Comparison of ENCODE assay signal across 14 cellular contexts in genomic region chr10:33260403-33261239, GRCh38.
DNase-seq lines count a peak whose midpoint lies in the region; ATAC-seq, FAIRE-seq and TF ChIP-seq lines count a peak whose summit lies in the region.
"Had no signal": no experiment of that assay in that cellular context is flagged by ENCODE, and none has a peak within 500 bp of the region (broad histone marks: within the 10 kb centered on the region; RNA-seq: fewer than 3 reads in every experiment).

No MANE protein-coding gene starts in this region.

- H3K9ac ChIP-seq in liver (ENCODE audit: low read depth in 1 of 2, low read length in 2 of 2) = no peak overlapping the region
- H3K9ac ChIP-seq in HepG2 (ENCODE audit: insufficient read depth, low read depth, low read length) = no peak overlapping the region

- in situ Hi-C loops in HepG2 (cut with HindIII; ENCODE audit: extremely low pct_ligation_motif_present, low pct_unique_long_range_greater_than_20kb) = no loop called here

- no TSS peak for BruUV-seq in HepG2 (replicated peaks; lab: Mats Ljungman, UMichigan)

- POLR2A ChIA-PET in HepG2 (lab: Yijun Ruan, JAX) = interaction anchor here (1.2 kb wide), 1 partner anchor 19 kb away, joined by 6 read pairs; no protein-coding TSS in a partner anchor

- no peak for ATAC-seq in HepG2
- ATAC-seq: activated naive CD8-positive, alpha-beta T cell treated with anti-CD3 and anti-CD28 coated beads, Interleukin-2, amount 50 U/mL, for 24 hours had no signal

- H2AFZ ChIP-seq in HepG2 (ENCODE audit: low read length) = no peak overlapping the region

- peak overlapping the region; percentile 30 to 58 for H3K27ac ChIP-seq in liver (ENCODE audit: low read depth in 1 of 2, low read length in 2 of 2)
- no peak overlapping the region for H3K27ac ChIP-seq in HepG2 (ENCODE audit: extremely low read length, insufficient read depth, low read length)
- no peak overlapping the region for H3K27ac ChIP-seq in small intestine (ENCODE audit: low read depth in 1 of 2, low read length in 1 of 2)
- H3K27ac ChIP-seq: right atrium auricular region had no signal

- no peaks in the 10 kb centered on the region for H4K20me1 ChIP-seq in HepG2 (ENCODE audit: insufficient read depth, low read length)

- no peak for TF ChIP-seq POLR2A in HepG2 (IDR thresholded peaks at IDR 0.05; ENCODE audit: insufficient read depth in 1 of 2, low read depth in 2 of 2, low read length in 2 of 2)

- intact Hi-C loops in HepG2 (cut with micrococcal nuclease; ENCODE audit: unreplicated experiment) = no loop called here

- FAIRE-seq in HepG2 (lab: Jason Lieb, UNC) (no peak), urothelium cell line (lab: Jason Lieb, UNC) (peak; percentile 42), small intestine (lab: Jason Lieb, UNC) (no peak)

- peaks cover 0 to 6% (median 2%) of the 10 kb centered on the region in 4 donors for H3K36me3 ChIP-seq in liver (ENCODE audit: control insufficient read depth in 4 of 4, insufficient read depth in 3 of 4, low read depth in 1 of 4, low read length in 3 of 4)
- no peaks in the 10 kb centered on the region for H3K36me3 ChIP-seq in HepG2 (replicated peaks in 1 of 2; ENCODE audit: control insufficient read depth in 1 of 2, insufficient read depth in 2 of 2, low read length in 2 of 2)
- no peaks in the 10 kb centered on the region for H3K36me3 ChIP-seq in small intestine (ENCODE audit: control insufficient read depth in 2 of 2, insufficient read depth in 2 of 2, low read length in 2 of 2)

- no peaks in the 10 kb centered on the region for H3K79me2 ChIP-seq in HepG2 (ENCODE audit: insufficient read depth, low read length)

- TF ChIP-seq CTCF in liver (IDR thresholded peaks at IDR 0.05; ENCODE audit: low read depth, low read length, missing input control) (no peak), HepG2 (CRISPR knock-in tag; IDR thresholded peaks at IDR 0.05) (no peak), GM20000 (IDR thresholded peaks at IDR 0.05; ENCODE audit: extremely low read depth, missing control alignments) (no peak)

- TF ChIP-seq EP300 in HepG2 (IDR thresholded peaks at IDR 0.05; ENCODE audit: low read depth in 2 of 2, low read length in 2 of 2) (no peak), HepG2 (CRISPR knock-in tag; IDR thresholded peaks at IDR 0.05; ENCODE audit: borderline replicate concordance) (no peak)

- H3K4me1 ChIP-seq in liver (ENCODE audit: control insufficient read depth in 4 of 4, insufficient read depth in 4 of 4, low read length in 3 of 4) = peaks cover 4 to 31% (median 13%) of the 10 kb centered on the region in 4 donors
- H3K4me1 ChIP-seq in HepG2 (ENCODE audit: insufficient read depth, low read length) = peaks cover 78% of the 10 kb centered on the region
- H3K4me1 ChIP-seq in small intestine (ENCODE audit: control insufficient read depth in 2 of 2, insufficient read depth in 1 of 2, low read depth in 1 of 2, low read length in 1 of 2) = peaks cover 3 to 5% of the 10 kb centered on the region in 2 donors

- no peak for DNase-seq in HepG2 (ENCODE audit: low spot score)
- DNase-seq in NCI-H2227 treated with DMSO at 0.1 percent for 48 hours (lab: John Stamatoyannopoulos, UW) = peak; percentile 10
- DNase-seq in fibroblast of peridontal ligament (ENCODE audit: extremely low read depth) = peak; percentile 47
- DNase-seq in urothelium cell line (ENCODE audit: low spot score) = no peak
- no peak for DNase-seq in small intestine
- DNase-seq in activated T-cell treated with anti-CD3 and anti-CD28 coated beads, Interleukin-2, amount 50 U/mL, for 1 hour = no peak
- DNase-seq in GM20000 (ENCODE audit: low spot score) = no peak
- DNase-seq: activated CD4-positive, alpha-beta T cell treated with anti-CD3 and anti-CD28 coated beads for 4 hours; activated naive CD8-positive, alpha-beta T cell treated with anti-CD3 and anti-CD28 coated beads, Interleukin-2, amount 50 U/mL, for 24 hours; KG1; nucleus accumbens; testis had no signal

- H3K27me3 ChIP-seq in liver (ENCODE audit: control insufficient read depth in 4 of 4, insufficient read depth in 4 of 4, low read length in 3 of 4) = no peaks in the 10 kb centered on the region
- no peaks in the 10 kb centered on the region for H3K27me3 ChIP-seq in HepG2 (ENCODE audit: control insufficient read depth in 1 of 2, insufficient read depth in 2 of 2, low read length in 2 of 2)
- no peaks in the 10 kb centered on the region for H3K27me3 ChIP-seq in small intestine (ENCODE audit: control insufficient read depth in 2 of 2, insufficient read depth in 2 of 2, low read length in 2 of 2)
- H3K27me3 ChIP-seq: right atrium auricular region, testis had no signal

- no peak overlapping the region for H3K4me3 ChIP-seq in liver (ENCODE audit: low read depth in 1 of 3, low read length in 3 of 3)
- H3K4me3 ChIP-seq in HepG2 (replicated peaks in 1 of 3; ENCODE audit: insufficient read depth in 1 of 3, low read depth in 2 of 3, low read length in 3 of 3) = no peak overlapping the region
- no peak overlapping the region for H3K4me3 ChIP-seq in small intestine (ENCODE audit: low read depth in 1 of 2, low read length in 2 of 2)
- H3K4me3 ChIP-seq: right atrium auricular region, testis had no signal

- H3K9me3 ChIP-seq in liver (ENCODE audit: control insufficient read depth in 4 of 4, low read length in 3 of 4) = no peaks in the 10 kb centered on the region
- no peaks in the 10 kb centered on the region for H3K9me3 ChIP-seq in HepG2 (ENCODE audit: low read length)
- no peaks in the 10 kb centered on the region for H3K9me3 ChIP-seq in small intestine (ENCODE audit: control insufficient read depth, low read depth)
- H3K9me3 ChIP-seq: right atrium auricular region, testis had no signal

- no peak overlapping the region for H3K4me2 ChIP-seq in HepG2 (ENCODE audit: low read depth, low read length)

- CTCF ChIA-PET in HepG2 (lab: Yijun Ruan, JAX; ENCODE audit: low intra/inter-chr PET ratio, low total read pairs) = no interaction called here

- TF ChIP-seq RAD21 in liver (IDR thresholded peaks at IDR 0.05) (no peak), HepG2 (CRISPR knock-in tag; IDR thresholded peaks at IDR 0.05) (no peak)

- 67% methylated on average over 7 of the region's 7 CpGs for WGBS in liver
- 94% methylated on average over 7 of the region's 7 CpGs for WGBS in HepG2 (ENCODE audit: low lambda C conversion rate)
- 53 to 75% (median 60%) methylated on average over 7 of the region's 7 CpGs for WGBS in small intestine, 3 donors

TF ChIP-seq in liver, 16 proteins besides CTCF, POLR2A, EP300 and RAD21 (continues in another document):
- TF ChIP-seq FOXA2 (IDR thresholded peaks at IDR 0.05) (no peak), YY1 (IDR thresholded peaks at IDR 0.05) (peak; percentile 22), GABPA (IDR thresholded peaks at IDR 0.05 in 1 of 2, conservative IDR thresholded peaks at IDR 0.05 in 1 of 2) (no peak), SP1 (IDR thresholded peaks at IDR 0.05) (peak; percentile 8), REST (IDR thresholded peaks at IDR 0.05) (no peak)

TF ChIP-seq in HepG2, 621 proteins besides CTCF, POLR2A, EP300 and RAD21 (continues in another document):
- no peak for TF ChIP-seq MLXIP (CRISPR knock-in tag; IDR thresholded peaks at IDR 0.05; ENCODE audit: borderline replicate concordance)
- no peak for TF ChIP-seq MED8 (CRISPR knock-in tag; IDR thresholded peaks at IDR 0.05; ENCODE audit: insufficient replicate concordance)
- no peak for TF ChIP-seq NR2C2 (CRISPR knock-in tag; IDR thresholded peaks at IDR 0.05; ENCODE audit: borderline replicate concordance)
- no peak for TF ChIP-seq ZNF737 (CRISPR knock-in tag; IDR thresholded peaks at IDR 0.05; ENCODE audit: borderline replicate concordance)
- TF ChIP-seq ZNF83 (CRISPR knock-in tag; IDR thresholded peaks at IDR 0.05; ENCODE audit: borderline replicate concordance) = no peak
- TF ChIP-seq AGO1 (IDR thresholded peaks at IDR 0.05; ENCODE audit: low read depth, low read length, poor library complexity, severe bottlenecking) = no peak
- no peak for TF ChIP-seq ERF (CRISPR knock-in tag; IDR thresholded peaks at IDR 0.05)
- TF ChIP-seq SP2 (CRISPR knock-in tag; IDR thresholded peaks at IDR 0.05) = no peak
- no peak for TF ChIP-seq ZNF513 (CRISPR knock-in tag; conservative IDR thresholded peaks at IDR 0.05)

Comparison
In these comparisons a context has a peak if more than half of its experiments do, and no peak if none do; other contexts are left out.
1. H3K27ac ChIP-seq: peak in liver (2 of 2); none in HepG2 (single experiment) and small intestine (0 of 2).
2. DNase-seq: peak in NCI-H2227 treated with DMSO at 0.1 percent for 48 hours (single experiment) and fibroblast of peridontal ligament (single experiment); none in HepG2 (single experiment), urothelium cell line (single experiment), small intestine (single experiment), activated T-cell treated with anti-CD3 and anti-CD28 coated beads, Interleukin-2, amount 50 U/mL, for 1 hour (single experiment) and GM20000 (single experiment).